ENCODE assay signal across 13 cellular contexts in the genomic region with DNA sequence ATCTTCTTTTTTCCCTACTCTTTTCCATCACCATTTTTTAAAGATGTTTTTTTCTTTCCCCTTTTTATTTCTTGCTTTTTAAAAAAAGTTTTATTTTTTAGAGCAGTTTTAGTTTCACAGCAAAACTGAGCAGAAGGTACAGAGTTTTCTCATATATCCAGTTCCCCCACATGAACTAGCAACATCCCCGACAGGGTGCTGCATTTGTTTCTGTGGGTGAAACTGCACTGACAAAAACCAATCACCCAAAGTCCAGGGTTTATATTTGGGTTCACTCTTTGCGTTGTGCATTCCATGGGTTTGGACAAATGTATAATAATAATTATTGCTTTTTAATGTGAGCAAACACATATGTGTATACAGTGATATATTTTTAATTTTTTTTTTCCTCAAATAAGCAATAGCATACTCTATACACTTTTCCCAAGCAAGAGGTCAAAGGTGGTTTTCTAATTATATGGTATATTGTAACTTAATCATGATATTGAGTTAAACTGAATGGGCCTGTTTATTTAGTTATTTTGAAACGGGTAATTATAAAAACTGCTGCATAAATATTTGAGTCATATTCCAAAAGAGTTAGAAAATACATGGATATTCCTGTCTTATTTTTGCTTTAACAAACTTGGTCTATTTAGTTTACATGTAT. TPM values are rescaled to one million over a fixed set of nuclear protein-coding genes. Genes with fewer than 3 reads are reported as not detected.
DNase-seq lines count a peak whose midpoint lies in the region; FAIRE-seq and TF ChIP-seq lines count a peak whose summit lies in the region.
"Had no signal": no experiment of that assay in that cellular context is flagged by ENCODE, and none has a peak within 500 bp of the region (broad histone marks: within the 10 kb centered on the region; RNA-seq: fewer than 3 reads in every experiment).

No MANE protein-coding gene starts in this region.

- H3K4me1 Mint-ChIP-seq in T-helper 2 cell treated with Interferon-gamma antibody and Interleukin-4, amounts not matched to agents 5 μg/mL and 100 μg/mL, for 36 hours (ENCODE audit: low read depth) = peaks cover 86% of the 10 kb centered on the region
- peaks cover 90% of the 10 kb centered on the region for H3K4me1 Mint-ChIP-seq in activated naive CD8-positive, alpha-beta T cell treated with anti-CD3 and anti-CD28 coated beads for 36 hours

- H3K9me3 ChIP-seq in neutrophil (no peaks in the 10 kb centered on the region), kidney (ENCODE audit: control insufficient read depth in 1 of 2, low read length in 2 of 2) (no peaks in the 10 kb centered on the region)
- H3K9me3 ChIP-seq: A549 had no signal

- peak overlapping the region; percentile 87 for H3K4me3 Mint-ChIP-seq in T-helper 2 cell treated with Interferon-gamma antibody and Interleukin-4, amounts not matched to agents 5 μg/mL and 100 μg/mL, for 36 hours
- peak overlapping the region; percentile 83 for H3K4me3 Mint-ChIP-seq in activated naive CD8-positive, alpha-beta T cell treated with anti-CD3 and anti-CD28 coated beads for 36 hours

- H3K4me3 ChIP-seq in KMS-11 (IDR thresholded peaks at IDR 0.05; ENCODE audit: insufficient read depth, low read depth, low read length) = peak overlapping the region; percentile 10
- H3K4me3 ChIP-seq in neutrophil (ENCODE audit: low read depth in 1 of 2, low read length in 1 of 2) = peak overlapping the region; percentile 27 to 55
- H3K4me3 ChIP-seq in kidney (ENCODE audit: low read length in 2 of 2) = no peak overlapping the region
- H3K4me3 ChIP-seq: A549 had no signal

- H3K9ac ChIP-seq in KMS-11 (no peak overlapping the region; the same call in 1 of the 2 replicates), kidney (ENCODE audit: low read length in 2 of 2) (no peak overlapping the region)

- intact Hi-C loops in kidney (cut with DNase I) = no loop called here

- H4K20me1 ChIP-seq in KMS-11 (ENCODE audit: insufficient read depth) = no peaks in the 10 kb centered on the region

- peaks cover 29% of the 10 kb centered on the region for H3K36me3 Mint-ChIP-seq in T-helper 2 cell treated with Interferon-gamma antibody and Interleukin-4, amounts not matched to agents 5 μg/mL and 100 μg/mL, for 36 hours (ENCODE audit: low read depth)
- peaks cover 51% of the 10 kb centered on the region for H3K36me3 Mint-ChIP-seq in activated naive CD8-positive, alpha-beta T cell treated with anti-CD3 and anti-CD28 coated beads for 36 hours

- peaks cover 89% of the 10 kb centered on the region for H3K79me2 ChIP-seq in KMS-11 (ENCODE audit: insufficient read depth, low read depth)

- H3K27me3 Mint-ChIP-seq in T-helper 2 cell treated with Interferon-gamma antibody and Interleukin-4, amounts not matched to agents 5 μg/mL and 100 μg/mL, for 36 hours (ENCODE audit: low read depth) = no peaks in the 10 kb centered on the region
- H3K27me3 Mint-ChIP-seq in activated naive CD8-positive, alpha-beta T cell treated with anti-CD3 and anti-CD28 coated beads for 36 hours = no peaks in the 10 kb centered on the region

- no peak overlapping the region for H2AFZ ChIP-seq in KMS-11 (ENCODE audit: low read depth)

- H3K4me1 ChIP-seq in KMS-11 (ENCODE audit: low read depth, poor library complexity, severe bottlenecking) = peaks cover 100% of the 10 kb centered on the region
- H3K4me1 ChIP-seq in neutrophil (ENCODE audit: control insufficient read depth in 1 of 2, insufficient read depth in 1 of 2, low read depth in 1 of 2, low read length in 1 of 2) = peaks cover 77 to 81% of the 10 kb centered on the region in 2 experiments
- H3K4me1 ChIP-seq in kidney (ENCODE audit: control insufficient read depth in 1 of 2, insufficient read depth in 1 of 2, low read depth in 1 of 2, low read length in 2 of 2) = peaks cover 11 to 27% of the 10 kb centered on the region in 2 donors

- FAIRE-seq in HTR-8/SVneo (lab: Jason Lieb, UNC) (no peak), kidney (lab: Jason Lieb, UNC) (no peak)
- FAIRE-seq: A549, bronchial epithelial cell, islet of Langerhans had no signal

- H3K27ac Mint-ChIP-seq in T-helper 2 cell treated with Interferon-gamma antibody and Interleukin-4, amounts not matched to agents 5 μg/mL and 100 μg/mL, for 36 hours = peak overlapping the region; percentile 99
- H3K27ac Mint-ChIP-seq in activated naive CD8-positive, alpha-beta T cell treated with anti-CD3 and anti-CD28 coated beads for 36 hours = peak overlapping the region; percentile 92

- H3K9me3 Mint-ChIP-seq in T-helper 2 cell treated with Interferon-gamma antibody and Interleukin-4, amounts not matched to agents 5 μg/mL and 100 μg/mL, for 36 hours = no peaks in the 10 kb centered on the region
- H3K9me3 Mint-ChIP-seq in activated naive CD8-positive, alpha-beta T cell treated with anti-CD3 and anti-CD28 coated beads for 36 hours = peaks cover 3% of the 10 kb centered on the region

- H3K27ac ChIP-seq in KMS-11 = peak overlapping the region; percentile 97
- H3K27ac ChIP-seq in neutrophil = peak overlapping the region; percentile 94
- H3K27ac ChIP-seq in kidney (ENCODE audit: low read depth in 2 of 2, low read length in 2 of 2) = no peak overlapping the region
- H3K27ac ChIP-seq: A549 had no signal

- peak overlapping the region; percentile 84 for H3K4me2 ChIP-seq in KMS-11
- H3K4me2 ChIP-seq: A549 had no signal

- H3K27me3 ChIP-seq in KMS-11 (ENCODE audit: insufficient read depth, low read depth) (no peaks in the 10 kb centered on the region), neutrophil (no peaks in the 10 kb centered on the region)

- TF ChIP-seq CTCF in KMS-11 (conservative IDR thresholded peaks at IDR 0.05; ENCODE audit: low read depth, low read length) (no peak), neutrophil (IDR thresholded peaks at IDR 0.05) (no peak), kidney (IDR thresholded peaks at IDR 0.05; ENCODE audit: borderline replicate concordance, extremely low read depth, insufficient read depth) (no peak)

- H3K36me3 ChIP-seq in KMS-11 (ENCODE audit: insufficient read depth) (no peaks in the 10 kb centered on the region), neutrophil (no peaks in the 10 kb centered on the region), kidney (ENCODE audit: control insufficient read depth in 1 of 2, insufficient read depth in 2 of 2, low read length in 2 of 2) (no peaks in the 10 kb centered on the region)

- DNase-seq in T-helper 2 cell treated with Interferon-gamma antibody and Interleukin-4, amounts not matched to agents 5 μg/mL and 100 μg/mL, for 36 hours (ENCODE audit: low spot score) = no peak
- no peak for DNase-seq in T-helper 2 cell
- no peak for DNase-seq in activated naive CD8-positive, alpha-beta T cell treated with anti-CD3 and anti-CD28 coated beads for 36 hours
- no peak for DNase-seq in HTR-8/SVneo (ENCODE audit: insufficient read length, low spot score)
- DNase-seq in stimulated activated naive CD4-positive, alpha-beta T cell (lab: John Stamatoyannopoulos, UW) = no peak
- no peak for DNase-seq in kidney
- DNase-seq: DMS79 treated with DMSO at 0.1 percent for 48 hours, NCI-H1105 had no signal

RNA-seq across cellular contexts. Expression of gene NCK2, which starts 50.3 kb away (rescaled TPM):
- total RNA-seq in activated naive CD8-positive, alpha-beta T cell treated with anti-CD3 and anti-CD28 coated beads for 36 hours = 10 to 100 TPM; 76.1 to 78.1 TPM
- 52.9 TPM for total RNA-seq in kidney
- polyA plus RNA-seq in kidney (ENCODE audit: insufficient read depth, low read depth, low replicate concordance) = 22.8 TPM

Comparison
In these comparisons a context has a peak if more than half of its experiments do, and no peak if none do; other contexts are left out.
1. H3K27ac ChIP-seq: peak in KMS-11 (single experiment) and neutrophil (single experiment); none in kidney (0 of 2).
2. H3K4me3 ChIP-seq: peak in KMS-11 (single experiment) and neutrophil (2 of 2); none in kidney (0 of 2).